ENCODE assay signal across 26 cellular contexts in genomic region chr17:66638707-66639479, GRCh38.
A peak's percentile ranks its signal among the peaks of the same experiment; 100 is the strongest.
DNase-seq lines count a peak whose midpoint lies in the region; ATAC-seq, FAIRE-seq and TF ChIP-seq lines count a peak whose summit lies in the region.
"Had no signal": no experiment of that assay in that cellular context is flagged by ENCODE, and none has a peak within 500 bp of the region (broad histone marks: within the 10 kb centered on the region; RNA-seq: fewer than 3 reads in every experiment).

No MANE protein-coding gene starts in this region.

- no peak overlapping the region for H3K4me3 ChIP-seq in HepG2 (replicated peaks in 1 of 3; ENCODE audit: insufficient read depth in 1 of 3, low read depth in 2 of 3, low read length in 3 of 3)
- H3K4me3 ChIP-seq in right lobe of liver = no peak overlapping the region
- H3K4me3 ChIP-seq in GM12878 = no peak overlapping the region
- H3K4me3 ChIP-seq: Peyer's patch had no signal

- BruUV-seq in HepG2 (replicated peaks; lab: Mats Ljungman, UMichigan) (no TSS peak), GM12878 (replicated peaks; lab: Mats Ljungman, UMichigan) (no TSS peak)

- in situ Hi-C loops in HepG2 (cut with HindIII; ENCODE audit: extremely low pct_ligation_motif_present, low pct_unique_long_range_greater_than_20kb) (no loop called here), GM12878 (cut with MboI) (no loop called here)

- H3K27me3 Mint-ChIP-seq in T-helper 17 cell = no peaks in the 10 kb centered on the region
- H3K27me3 Mint-ChIP-seq: CD4-positive, alpha-beta memory T cell had no signal

- WGBS in HepG2 (ENCODE audit: low lambda C conversion rate) = 97% methylated on average over 9 of the region's 9 CpGs
- 98% methylated on average over 6 of the region's 9 CpGs for whole genome bisulfite sequencing in right lobe of liver (ENCODE audit: insufficient coverage, low coverage, low lambda C conversion rate, missing lambda C conversion rate)
- WGBS in GM12878 (ENCODE audit: insufficient coverage, insufficient replicate concordance, low lambda C conversion rate, missing lambda C conversion rate) = 25% methylated on average over 9 of the region's 9 CpGs

- no peak for DNase-seq in HepG2 (ENCODE audit: low spot score)
- DNase-seq in right lobe of liver = no peak
- DNase-seq in T-helper 17 cell = no peak
- no peak for DNase-seq in GM12878 (ENCODE audit: low read depth, low spot score)
- no peak for DNase-seq in middle frontal gyrus (ENCODE audit: extremely low spot score, low spot score)
- DNase-seq in central memory CD4-positive, alpha-beta T cell = no peak
- DNase-seq in NCI-H526 (lab: John Stamatoyannopoulos, UW) = no peak
- DNase-seq: C1 segment of cervical spinal cord; CD4-positive, alpha-beta memory T cell; COR-L47; DMS53; HCEC 1CT; IMR-90; KG1; MM.1S; NCI-H1048; NCI-H1417; NCI-H1694; NCI-H2029 treated with DMSO at 0.1 percent for 48 hours; NCI-H446 treated with DMSO at 0.1 percent for 48 hours; NCI-H526 treated with DMSO at 0.1 percent for 48 hours; Peyer's patch; SHP77 treated with DMSO at 0.1 percent for 48 hours had no signal

- no peaks in the 10 kb centered on the region for H3K9me3 ChIP-seq in HepG2 (ENCODE audit: low read length)
- H3K9me3 ChIP-seq in right lobe of liver = no peaks in the 10 kb centered on the region
- no peaks in the 10 kb centered on the region for H3K9me3 ChIP-seq in T-helper 17 cell (ENCODE audit: control insufficient read depth, low read length, poor library complexity, severe bottlenecking)
- no peaks in the 10 kb centered on the region for H3K9me3 ChIP-seq in GM12878 (replicated peaks; ENCODE audit: control insufficient read depth, insufficient read depth, low read length)
- H3K9me3 ChIP-seq: Peyer's patch had no signal

- POLR2A ChIA-PET in HepG2 (lab: Yijun Ruan, JAX) (no interaction called here), GM12878 (lab: Charles Lee) (interaction anchor here (0.7 kb wide), 1 partner anchor 448 kb away, joined by 6 read pairs; no protein-coding TSS in a partner anchor)

- RAD21 ChIA-PET in GM12878 (lab: Charles Lee; ENCODE audit: unreplicated experiment) = no interaction called here

- H3K27me3 ChIP-seq in HepG2 (ENCODE audit: control insufficient read depth in 1 of 2, insufficient read depth in 2 of 2, low read length in 2 of 2) (no peaks in the 10 kb centered on the region), right lobe of liver (no peaks in the 10 kb centered on the region), GM12878 (replicated peaks in 1 of 2; ENCODE audit: control insufficient read depth in 2 of 2, insufficient read depth in 2 of 2, low read length in 1 of 2) (no peaks in the 10 kb centered on the region)
- H3K27me3 ChIP-seq: Peyer's patch had no signal

- H3K36me3 Mint-ChIP-seq in T-helper 17 cell (ENCODE audit: low read depth) = peaks cover 2% of the 10 kb centered on the region

- H3K36me3 ChIP-seq in HepG2 (replicated peaks in 1 of 2; ENCODE audit: control insufficient read depth in 1 of 2, insufficient read depth in 2 of 2, low read length in 2 of 2) (peaks cover 3 to 18% of the 10 kb centered on the region in 2 experiments; a peak in 2 of 5 replicates), right lobe of liver (no peaks in the 10 kb centered on the region), GM12878 (ENCODE audit: control insufficient read depth in 2 of 2, insufficient read depth in 2 of 2, low read length in 1 of 2) (no peaks in the 10 kb centered on the region)

- no peak overlapping the region for H3K4me3 Mint-ChIP-seq in T-helper 17 cell
- H3K4me3 Mint-ChIP-seq: CD4-positive, alpha-beta memory T cell had no signal

- H3K9ac ChIP-seq in HepG2 (ENCODE audit: insufficient read depth, low read depth, low read length) (no peak overlapping the region), GM12878 (ENCODE audit: control insufficient read depth, insufficient read depth, low read length) (no peak overlapping the region)

- TF ChIP-seq CTCF in HepG2 (CRISPR knock-in tag; IDR thresholded peaks at IDR 0.05) (no peak), right lobe of liver (IDR thresholded peaks at IDR 0.05) (no peak), GM12878 (IDR thresholded peaks at IDR 0.05 in 2 of 3, conservative IDR thresholded peaks at IDR 0.05 in 1 of 3; ENCODE audit: control insufficient read depth in 2 of 3, extremely low read depth in 1 of 3, insufficient read depth in 1 of 3, low read depth in 3 of 3, low read length in 3 of 3) (no peak)

- H4K20me1 ChIP-seq in HepG2 (ENCODE audit: insufficient read depth, low read length) (no peaks in the 10 kb centered on the region), GM12878 (ENCODE audit: control insufficient read depth, insufficient read depth) (no peaks in the 10 kb centered on the region)

- CTCF ChIA-PET in HepG2 (lab: Yijun Ruan, JAX; ENCODE audit: low intra/inter-chr PET ratio, low total read pairs) (no interaction called here), GM12878 (lab: Yijun Ruan, JAX) (interaction anchor here (0.8 to 1.0 kb wide), 3 partner anchors 9 to 24 kb away, joined by 3 read pairs; no protein-coding TSS in a partner anchor)

- ATAC-seq in HepG2 = no peak
- ATAC-seq in right lobe of liver = no peak
- no peak for ATAC-seq in T-helper 17 cell
- peak; percentile 58 for ATAC-seq in GM12878

- FAIRE-seq in HepG2 (lab: Jason Lieb, UNC) = no peak
- FAIRE-seq in GM12878 (lab: Jason Lieb, UNC) = no peak
- FAIRE-seq: GM12892, GM19239, H1 had no signal

- H3K4me1 ChIP-seq in HepG2 (ENCODE audit: insufficient read depth, low read length) (no peaks in the 10 kb centered on the region), right lobe of liver (no peaks in the 10 kb centered on the region), GM12878 (ENCODE audit: control insufficient read depth, insufficient read depth, low read length) (no peaks in the 10 kb centered on the region)
- H3K4me1 ChIP-seq: Peyer's patch had no signal

- H2AFZ ChIP-seq in HepG2 (ENCODE audit: low read length) (no peak overlapping the region), GM12878 (ENCODE audit: control insufficient read depth, low read depth, low read length) (no peak overlapping the region)

- intact Hi-C loops in HepG2 (cut with micrococcal nuclease; ENCODE audit: unreplicated experiment) = no loop called here
- intact Hi-C loops in right lobe of liver (cut with DNase I) = no loop called here
- intact Hi-C loops in GM12878 (cut with micrococcal nuclease; ENCODE audit: unreplicated experiment) = no loop called here

- TF ChIP-seq EP300 in HepG2 (IDR thresholded peaks at IDR 0.05; ENCODE audit: low read depth in 2 of 2, low read length in 2 of 2) (no peak), HepG2 (CRISPR knock-in tag; IDR thresholded peaks at IDR 0.05; ENCODE audit: borderline replicate concordance) (no peak), GM12878 (IDR thresholded peaks at IDR 0.05; ENCODE audit: borderline replicate concordance in 1 of 2, control insufficient read depth in 1 of 2, low read depth in 2 of 2, low read length in 2 of 2) (no peak)

- H3K27ac Mint-ChIP-seq in T-helper 17 cell = peak overlapping the region; percentile 34

- H3K4me1 Mint-ChIP-seq in T-helper 17 cell = peaks cover 16% of the 10 kb centered on the region

- no peak overlapping the region for H3K4me2 ChIP-seq in HepG2 (ENCODE audit: low read depth, low read length)
- no peak overlapping the region for H3K4me2 ChIP-seq in GM12878 (ENCODE audit: control insufficient read depth, insufficient read depth)

- TF ChIP-seq POLR2A in HepG2 (IDR thresholded peaks at IDR 0.05; ENCODE audit: insufficient read depth in 1 of 2, low read depth in 2 of 2, low read length in 2 of 2) (no peak), right lobe of liver (IDR thresholded peaks at IDR 0.05) (no peak), GM12878 (IDR thresholded peaks at IDR 0.05; ENCODE audit: low read depth, low read length) (no peak)

- SMC1A ChIA-PET in GM12878 (lab: Charles Lee; ENCODE audit: uncharacterized antibody, unreplicated experiment) = interaction anchor here (0.6 to 2.2 kb wide), 4 partner anchors 13 to 262 kb away, joined by 3 to 5 read pairs (median 4); no protein-coding TSS in a partner anchor

- H3K79me2 ChIP-seq in HepG2 (ENCODE audit: insufficient read depth, low read length) (no peaks in the 10 kb centered on the region), GM12878 (ENCODE audit: control insufficient read depth, insufficient read depth, low read length) (no peaks in the 10 kb centered on the region)

- TF ChIP-seq RAD21 in HepG2 (CRISPR knock-in tag; IDR thresholded peaks at IDR 0.05) (no peak), GM12878 (IDR thresholded peaks at IDR 0.05; ENCODE audit: insufficient read depth, low read depth, low read length) (no peak)

- H3K27ac ChIP-seq in HepG2 (ENCODE audit: extremely low read length, insufficient read depth, low read length) (no peak overlapping the region), right lobe of liver (no peak overlapping the region), GM12878 (ENCODE audit: control insufficient read depth, insufficient read depth) (no peak overlapping the region)
- H3K27ac ChIP-seq: Peyer's patch had no signal

TF ChIP-seq in HepG2, 621 proteins besides CTCF, POLR2A, EP300 and RAD21:
- TF ChIP-seq ZFP36 (IDR thresholded peaks at IDR 0.05; ENCODE audit: borderline replicate concordance, low read depth, low read length, partially characterized antibody) (no peak), REXO4 (CRISPR knock-in tag; IDR thresholded peaks at IDR 0.05; ENCODE audit: borderline replicate concordance) (no peak), PRPF4 (IDR thresholded peaks at IDR 0.05; ENCODE audit: low read depth, low read length, poor library complexity, severe bottlenecking) (no peak), SP4 (CRISPR knock-in tag; IDR thresholded peaks at IDR 0.05) (no peak), GTF3A (CRISPR knock-in tag; conservative IDR thresholded peaks at IDR 0.05) (peak; percentile 92; the same call in 1 of the 2 replicates)

TF ChIP-seq in GM12878, 131 proteins besides CTCF, POLR2A, EP300 and RAD21 (continues in another document):
- TF ChIP-seq LARP7 (IDR thresholded peaks at IDR 0.05) (no peak), CREB1 (IDR thresholded peaks at IDR 0.05; ENCODE audit: low read depth) (no peak)
